ENCODE assay signal across 1 cellular context in the genomic region with DNA sequence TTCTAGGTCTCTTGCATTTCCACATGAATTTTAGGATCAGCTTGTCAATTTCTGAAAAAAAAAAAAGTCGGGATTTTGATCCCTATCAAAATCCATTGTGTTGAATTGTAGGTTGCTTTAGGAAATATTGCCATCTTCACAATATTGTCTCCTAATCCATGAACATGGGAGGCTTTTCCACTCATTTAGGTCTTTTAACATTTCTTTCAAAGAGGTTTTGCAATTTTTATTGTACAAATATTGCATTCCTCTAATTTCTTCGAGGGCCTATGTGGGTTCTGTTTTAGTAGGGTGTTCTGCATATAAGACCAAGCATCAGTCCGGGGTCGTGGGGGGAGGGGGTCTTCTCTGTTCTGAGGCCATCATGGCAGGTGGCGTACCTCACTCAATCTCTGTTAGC.
TF ChIP-seq lines count a peak whose summit lies in the region.

No MANE protein-coding gene starts in this region.

TF ChIP-seq in GM23338, 12 proteins besides CTCF, POLR2A, EP300 and RAD21:
- TF ChIP-seq, protein P1, sequence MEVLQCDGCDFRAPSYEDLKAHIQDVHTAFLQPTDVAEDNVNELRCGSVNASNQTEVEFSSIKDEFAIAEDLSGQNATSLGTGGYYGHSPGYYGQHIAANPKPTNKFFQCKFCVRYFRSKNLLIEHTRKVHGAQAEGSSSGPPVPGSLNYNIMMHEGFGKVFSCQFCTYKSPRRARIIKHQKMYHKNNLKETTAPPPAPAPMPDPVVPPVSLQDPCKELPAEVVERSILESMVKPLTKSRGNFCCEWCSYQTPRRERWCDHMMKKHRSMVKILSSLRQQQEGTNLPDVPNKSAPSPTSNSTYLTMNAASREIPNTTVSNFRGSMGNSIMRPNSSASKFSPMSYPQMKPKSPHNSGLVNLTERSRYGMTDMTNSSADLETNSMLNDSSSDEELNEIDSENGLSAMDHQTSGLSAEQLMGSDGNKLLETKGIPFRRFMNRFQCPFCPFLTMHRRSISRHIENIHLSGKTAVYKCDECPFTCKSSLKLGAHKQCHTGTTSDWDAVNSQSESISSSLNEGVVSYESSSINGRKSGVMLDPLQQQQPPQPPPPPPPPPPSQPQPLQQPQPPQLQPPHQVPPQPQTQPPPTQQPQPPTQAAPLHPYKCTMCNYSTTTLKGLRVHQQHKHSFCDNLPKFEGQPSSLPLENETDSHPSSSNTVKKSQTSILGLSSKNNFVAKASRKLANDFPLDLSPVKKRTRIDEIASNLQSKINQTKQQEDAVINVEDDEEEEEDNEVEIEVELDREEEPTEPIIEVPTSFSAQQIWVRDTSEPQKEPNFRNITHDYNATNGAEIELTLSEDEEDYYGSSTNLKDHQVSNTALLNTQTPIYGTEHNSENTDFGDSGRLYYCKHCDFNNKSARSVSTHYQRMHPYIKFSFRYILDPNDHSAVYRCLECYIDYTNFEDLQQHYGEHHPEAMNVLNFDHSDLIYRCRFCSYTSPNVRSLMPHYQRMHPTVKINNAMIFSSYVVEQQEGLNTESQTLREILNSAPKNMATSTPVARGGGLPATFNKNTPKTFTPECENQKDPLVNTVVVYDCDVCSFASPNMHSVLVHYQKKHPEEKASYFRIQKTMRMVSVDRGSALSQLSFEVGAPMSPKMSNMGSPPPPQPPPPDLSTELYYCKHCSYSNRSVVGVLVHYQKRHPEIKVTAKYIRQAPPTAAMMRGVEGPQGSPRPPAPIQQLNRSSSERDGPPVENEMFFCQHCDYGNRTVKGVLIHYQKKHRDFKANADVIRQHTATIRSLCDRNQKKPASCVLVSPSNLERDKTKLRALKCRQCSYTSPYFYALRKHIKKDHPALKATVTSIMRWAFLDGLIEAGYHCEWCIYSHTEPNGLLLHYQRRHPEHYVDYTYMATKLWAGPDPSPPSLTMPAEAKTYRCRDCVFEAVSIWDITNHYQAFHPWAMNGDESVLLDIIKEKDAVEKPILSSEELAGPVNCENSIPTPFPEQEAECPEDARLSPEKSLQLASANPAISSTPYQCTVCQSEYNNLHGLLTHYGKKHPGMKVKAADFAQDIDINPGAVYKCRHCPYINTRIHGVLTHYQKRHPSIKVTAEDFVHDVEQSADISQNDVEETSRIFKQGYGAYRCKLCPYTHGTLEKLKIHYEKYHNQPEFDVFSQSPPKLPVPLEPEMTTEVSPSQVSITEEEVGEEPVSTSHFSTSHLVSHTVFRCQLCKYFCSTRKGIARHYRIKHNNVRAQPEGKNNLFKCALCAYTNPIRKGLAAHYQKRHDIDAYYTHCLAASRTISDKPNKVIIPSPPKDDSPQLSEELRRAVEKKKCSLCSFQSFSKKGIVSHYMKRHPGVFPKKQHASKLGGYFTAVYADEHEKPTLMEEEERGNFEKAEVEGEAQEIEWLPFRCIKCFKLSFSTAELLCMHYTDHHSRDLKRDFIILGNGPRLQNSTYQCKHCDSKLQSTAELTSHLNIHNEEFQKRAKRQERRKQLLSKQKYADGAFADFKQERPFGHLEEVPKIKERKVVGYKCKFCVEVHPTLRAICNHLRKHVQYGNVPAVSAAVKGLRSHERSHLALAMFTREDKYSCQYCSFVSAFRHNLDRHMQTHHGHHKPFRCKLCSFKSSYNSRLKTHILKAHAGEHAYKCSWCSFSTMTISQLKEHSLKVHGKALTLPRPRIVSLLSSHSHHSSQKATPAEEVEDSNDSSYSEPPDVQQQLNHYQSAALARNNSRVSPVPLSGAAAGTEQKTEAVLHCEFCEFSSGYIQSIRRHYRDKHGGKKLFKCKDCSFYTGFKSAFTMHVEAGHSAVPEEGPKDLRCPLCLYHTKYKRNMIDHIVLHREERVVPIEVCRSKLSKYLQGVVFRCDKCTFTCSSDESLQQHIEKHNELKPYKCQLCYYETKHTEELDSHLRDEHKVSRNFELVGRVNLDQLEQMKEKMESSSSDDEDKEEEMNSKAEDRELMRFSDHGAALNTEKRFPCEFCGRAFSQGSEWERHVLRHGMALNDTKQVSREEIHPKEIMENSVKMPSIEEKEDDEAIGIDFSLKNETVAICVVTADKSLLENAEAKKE (CRISPR knock-in tag; IDR thresholded peaks at IDR 0.05), result no peak
- no peak for TF ChIP-seq EZH2phosphoT487 (IDR thresholded peaks at IDR 0.05; ENCODE audit: unreplicated experiment)
- TF ChIP-seq, protein P2, sequence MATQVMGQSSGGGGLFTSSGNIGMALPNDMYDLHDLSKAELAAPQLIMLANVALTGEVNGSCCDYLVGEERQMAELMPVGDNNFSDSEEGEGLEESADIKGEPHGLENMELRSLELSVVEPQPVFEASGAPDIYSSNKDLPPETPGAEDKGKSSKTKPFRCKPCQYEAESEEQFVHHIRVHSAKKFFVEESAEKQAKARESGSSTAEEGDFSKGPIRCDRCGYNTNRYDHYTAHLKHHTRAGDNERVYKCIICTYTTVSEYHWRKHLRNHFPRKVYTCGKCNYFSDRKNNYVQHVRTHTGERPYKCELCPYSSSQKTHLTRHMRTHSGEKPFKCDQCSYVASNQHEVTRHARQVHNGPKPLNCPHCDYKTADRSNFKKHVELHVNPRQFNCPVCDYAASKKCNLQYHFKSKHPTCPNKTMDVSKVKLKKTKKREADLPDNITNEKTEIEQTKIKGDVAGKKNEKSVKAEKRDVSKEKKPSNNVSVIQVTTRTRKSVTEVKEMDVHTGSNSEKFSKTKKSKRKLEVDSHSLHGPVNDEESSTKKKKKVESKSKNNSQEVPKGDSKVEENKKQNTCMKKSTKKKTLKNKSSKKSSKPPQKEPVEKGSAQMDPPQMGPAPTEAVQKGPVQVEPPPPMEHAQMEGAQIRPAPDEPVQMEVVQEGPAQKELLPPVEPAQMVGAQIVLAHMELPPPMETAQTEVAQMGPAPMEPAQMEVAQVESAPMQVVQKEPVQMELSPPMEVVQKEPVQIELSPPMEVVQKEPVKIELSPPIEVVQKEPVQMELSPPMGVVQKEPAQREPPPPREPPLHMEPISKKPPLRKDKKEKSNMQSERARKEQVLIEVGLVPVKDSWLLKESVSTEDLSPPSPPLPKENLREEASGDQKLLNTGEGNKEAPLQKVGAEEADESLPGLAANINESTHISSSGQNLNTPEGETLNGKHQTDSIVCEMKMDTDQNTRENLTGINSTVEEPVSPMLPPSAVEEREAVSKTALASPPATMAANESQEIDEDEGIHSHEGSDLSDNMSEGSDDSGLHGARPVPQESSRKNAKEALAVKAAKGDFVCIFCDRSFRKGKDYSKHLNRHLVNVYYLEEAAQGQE (IDR thresholded peaks at IDR 0.05; ENCODE audit: unreplicated experiment), result no peak
- TF ChIP-seq POLR2AphosphoS5 (IDR thresholded peaks at IDR 0.05; ENCODE audit: low read depth), result no peak
- no peak for TF ChIP-seq EZH2 (IDR thresholded peaks at IDR 0.05; ENCODE audit: low read depth, unreplicated experiment)
- TF ChIP-seq ZNF331 (CRISPR knock-in tag; IDR thresholded peaks at IDR 0.05; ENCODE audit: low read depth), result no peak
- TF ChIP-seq NANOG (IDR thresholded peaks at IDR 0.05; ENCODE audit: borderline replicate concordance), result no peak
- no peak for TF ChIP-seq STAT1 (IDR thresholded peaks at IDR 0.05; ENCODE audit: unreplicated experiment)
- TF ChIP-seq, protein P3, sequence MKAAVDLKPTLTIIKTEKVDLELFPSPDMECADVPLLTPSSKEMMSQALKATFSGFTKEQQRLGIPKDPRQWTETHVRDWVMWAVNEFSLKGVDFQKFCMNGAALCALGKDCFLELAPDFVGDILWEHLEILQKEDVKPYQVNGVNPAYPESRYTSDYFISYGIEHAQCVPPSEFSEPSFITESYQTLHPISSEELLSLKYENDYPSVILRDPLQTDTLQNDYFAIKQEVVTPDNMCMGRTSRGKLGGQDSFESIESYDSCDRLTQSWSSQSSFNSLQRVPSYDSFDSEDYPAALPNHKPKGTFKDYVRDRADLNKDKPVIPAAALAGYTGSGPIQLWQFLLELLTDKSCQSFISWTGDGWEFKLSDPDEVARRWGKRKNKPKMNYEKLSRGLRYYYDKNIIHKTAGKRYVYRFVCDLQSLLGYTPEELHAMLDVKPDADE (IDR thresholded peaks at IDR 0.05), result no peak
- no peak for TF ChIP-seq JUNB (IDR thresholded peaks at IDR 0.05; ENCODE audit: unreplicated experiment)
- TF ChIP-seq CREB1 (CRISPR knock-in tag; IDR thresholded peaks at IDR 0.05; ENCODE audit: low read depth), result no peak
- TF ChIP-seq ZNF114 (CRISPR knock-in tag; IDR thresholded peaks at IDR 0.05), result no peak
